ENCODE assay signal across 8 cellular contexts in the genomic region with DNA sequence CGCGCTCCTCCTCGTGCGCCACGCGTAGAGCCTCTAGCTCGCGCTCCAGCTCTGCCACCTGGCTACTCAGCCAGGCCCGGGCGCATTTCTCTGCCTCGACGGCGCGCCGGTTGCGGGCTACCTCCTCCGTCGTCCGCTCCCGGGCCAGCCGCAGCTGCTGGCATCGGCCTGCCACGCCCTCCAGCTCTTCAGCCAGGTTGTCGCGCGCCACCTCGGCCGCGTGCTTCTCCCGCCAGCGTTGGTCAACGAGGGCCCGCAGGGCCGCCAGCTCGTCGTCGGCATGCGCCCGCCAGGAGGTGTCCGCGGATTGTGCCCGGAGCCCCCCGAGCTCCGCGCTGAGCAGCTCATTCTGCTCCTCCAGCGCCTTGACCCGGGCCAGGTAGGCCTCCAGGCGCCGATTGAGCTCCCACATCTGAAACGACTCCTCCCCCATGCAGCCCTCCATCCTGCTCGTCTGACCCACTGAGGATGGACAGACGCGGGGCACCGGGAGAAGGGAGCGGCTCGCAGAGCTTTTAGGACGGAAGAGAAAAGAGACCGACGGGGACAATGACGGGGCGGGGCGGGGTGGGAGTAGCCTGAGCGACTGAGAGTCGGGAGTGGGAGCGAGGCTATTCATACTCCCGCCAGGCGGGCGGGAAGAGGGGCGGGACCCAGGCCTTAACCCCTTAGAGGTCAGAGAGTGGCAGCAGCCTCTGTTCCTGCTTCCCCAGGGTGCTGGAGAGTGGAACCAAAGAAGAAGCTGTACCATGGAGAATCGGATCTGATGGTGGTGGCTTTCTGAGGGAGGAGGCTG. TPM values are rescaled to one million over a fixed set of nuclear protein-coding genes. Genes with fewer than 3 reads are reported as not detected.
A peak's percentile ranks its signal among the peaks of the same experiment; 100 is the strongest.
DNase-seq lines count a peak whose midpoint lies in the region; ATAC-seq and TF ChIP-seq lines count a peak whose summit lies in the region.

A gene with protein sequence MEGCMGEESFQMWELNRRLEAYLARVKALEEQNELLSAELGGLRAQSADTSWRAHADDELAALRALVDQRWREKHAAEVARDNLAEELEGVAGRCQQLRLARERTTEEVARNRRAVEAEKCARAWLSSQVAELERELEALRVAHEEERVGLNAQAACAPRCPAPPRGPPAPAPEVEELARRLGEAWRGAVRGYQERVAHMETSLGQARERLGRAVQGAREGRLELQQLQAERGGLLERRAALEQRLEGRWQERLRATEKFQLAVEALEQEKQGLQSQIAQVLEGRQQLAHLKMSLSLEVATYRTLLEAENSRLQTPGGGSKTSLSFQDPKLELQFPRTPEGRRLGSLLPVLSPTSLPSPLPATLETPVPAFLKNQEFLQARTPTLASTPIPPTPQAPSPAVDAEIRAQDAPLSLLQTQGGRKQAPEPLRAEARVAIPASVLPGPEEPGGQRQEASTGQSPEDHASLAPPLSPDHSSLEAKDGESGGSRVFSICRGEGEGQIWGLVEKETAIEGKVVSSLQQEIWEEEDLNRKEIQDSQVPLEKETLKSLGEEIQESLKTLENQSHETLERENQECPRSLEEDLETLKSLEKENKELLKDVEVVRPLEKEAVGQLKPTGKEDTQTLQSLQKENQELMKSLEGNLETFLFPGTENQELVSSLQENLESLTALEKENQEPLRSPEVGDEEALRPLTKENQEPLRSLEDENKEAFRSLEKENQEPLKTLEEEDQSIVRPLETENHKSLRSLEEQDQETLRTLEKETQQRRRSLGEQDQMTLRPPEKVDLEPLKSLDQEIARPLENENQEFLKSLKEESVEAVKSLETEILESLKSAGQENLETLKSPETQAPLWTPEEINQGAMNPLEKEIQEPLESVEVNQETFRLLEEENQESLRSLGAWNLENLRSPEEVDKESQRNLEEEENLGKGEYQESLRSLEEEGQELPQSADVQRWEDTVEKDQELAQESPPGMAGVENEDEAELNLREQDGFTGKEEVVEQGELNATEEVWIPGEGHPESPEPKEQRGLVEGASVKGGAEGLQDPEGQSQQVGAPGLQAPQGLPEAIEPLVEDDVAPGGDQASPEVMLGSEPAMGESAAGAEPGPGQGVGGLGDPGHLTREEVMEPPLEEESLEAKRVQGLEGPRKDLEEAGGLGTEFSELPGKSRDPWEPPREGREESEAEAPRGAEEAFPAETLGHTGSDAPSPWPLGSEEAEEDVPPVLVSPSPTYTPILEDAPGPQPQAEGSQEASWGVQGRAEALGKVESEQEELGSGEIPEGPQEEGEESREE (N-terminal part only) (minus strand): TSS at position 588 of the 796 bp plus-strand sequence. CDS start 143 bp downstream, at position 445.

- H3K27ac ChIP-seq in coronary artery (peak within 1 kb of the TSS; percentile 66 to 87), right lobe of liver (peak within 1 kb of the TSS; percentile 33 to 40 (median 37)), temporal lobe (ENCODE audit: low read depth, low read length) (peak within 1 kb of the TSS; percentile 36)

- peak within 1 kb of the TSS; percentile 79 for H3K4me3 ChIP-seq in coronary artery
- H3K4me3 ChIP-seq in right lobe of liver = peak within 1 kb of the TSS; percentile 26 to 36 (median 35)

- DNase-seq in COLO668 (lab: John Stamatoyannopoulos, UW; ENCODE audit: unreplicated experiment) (peak; percentile 54), NCI-H146 (lab: John Stamatoyannopoulos, UW) (peak; percentile 77), coronary artery (ENCODE audit: low spot score) (no peak), right lobe of liver (peak in 1 of 3 donors; percentile 50)
- no peak for DNase-seq in activated naive CD4-positive, alpha-beta T cell treated with anti-CD3 and anti-CD28 coated beads, Interleukin-2, amount 50 U/mL, for 72 hours (ENCODE audit: low spot score in 2 of 2)

- no peaks in the 10 kb centered on the region for H3K9me3 Mint-ChIP-seq in activated naive CD4-positive, alpha-beta T cell treated with anti-CD3 and anti-CD28 coated beads, Interleukin-2, amount 50 U/mL, for 72 hours

- no peaks in the 10 kb centered on the region for H3K9me3 ChIP-seq in right lobe of liver

- 3% methylated on average over 21 of the region's 70 CpGs for WGBS in right lobe of liver (ENCODE audit: insufficient coverage, low coverage, low lambda C conversion rate, missing lambda C conversion rate)

- H3K27me3 ChIP-seq in right lobe of liver = peaks cover 0 to 7% of the 10 kb centered on the region in 2 donors

- no peaks in the 10 kb centered on the region for H3K36me3 Mint-ChIP-seq in activated naive CD4-positive, alpha-beta T cell treated with anti-CD3 and anti-CD28 coated beads, Interleukin-2, amount 50 U/mL, for 72 hours

- intact Hi-C loops in right lobe of liver (cut with DNase I) = loop anchor here in 1 of 2 donors (10.0 kb wide), 1 partner anchor 52 kb away; no protein-coding TSS in a partner anchor

- TF ChIP-seq POLR2A in right lobe of liver (IDR thresholded peaks at IDR 0.05) = no peak

- H3K36me3 ChIP-seq in right lobe of liver = no peaks in the 10 kb centered on the region

- ATAC-seq in right lobe of liver = peak; percentile 37 to 66 (median 56)
- ATAC-seq in HG03095 (IDR thresholded peaks at IDR 0.05; ENCODE audit: unreplicated experiment) = no peak
- no peak for ATAC-seq in activated naive CD4-positive, alpha-beta T cell treated with anti-CD3 and anti-CD28 coated beads, Interleukin-2, amount 50 U/mL, for 72 hours
- ATAC-seq in GM19463 (IDR thresholded peaks at IDR 0.05; ENCODE audit: unreplicated experiment) = no peak

- no peak for TF ChIP-seq CTCF in coronary artery (IDR thresholded peaks at IDR 0.05)
- no peak for TF ChIP-seq CTCF in right lobe of liver (IDR thresholded peaks at IDR 0.05)

- no peaks in the 10 kb centered on the region for H3K4me1 ChIP-seq in right lobe of liver

- no peak within 1 kb of the TSS for H3K27ac Mint-ChIP-seq in activated naive CD4-positive, alpha-beta T cell treated with anti-CD3 and anti-CD28 coated beads, Interleukin-2, amount 50 U/mL, for 72 hours

RNA-seq across cellular contexts. Expression of the gene that starts here (rescaled TPM):
- total RNA-seq in right lobe of liver (1 to 10 TPM; 1.1 to 7.5 (median 2.6) TPM), temporal lobe (47.2 TPM)
- total RNA-seq in activated naive CD4-positive, alpha-beta T cell treated with anti-CD3 and anti-CD28 coated beads, Interleukin-2, amount 50 U/mL, for 72 hours = not detected

Comparison
In these comparisons a context has a peak if more than half of its experiments do, and no peak if none do; other contexts are left out.
1. DNase-seq: peak in COLO668 (single experiment) and NCI-H146 (single experiment); none in coronary artery (single experiment) and activated naive CD4-positive, alpha-beta T cell treated with anti-CD3 and anti-CD28 coated beads, Interleukin-2, amount 50 U/mL, for 72 hours (0 of 2).
2. ATAC-seq: peak in right lobe of liver (4 of 4); none in HG03095 (single experiment), activated naive CD4-positive, alpha-beta T cell treated with anti-CD3 and anti-CD28 coated beads, Interleukin-2, amount 50 U/mL, for 72 hours (0 of 2) and GM19463 (single experiment).
3. Peak in every context shown above with its lines, with median percentiles within 50 percentile points of each other: H3K27ac ChIP-seq.